In genomic region chr1:58546520-58547308, GRCh38 we compare ENCODE assay signal across 8 cellular contexts. TPM values are rescaled to one million over a fixed set of nuclear protein-coding genes. Genes with fewer than 3 reads are reported as not detected.
DNase-seq lines count a peak whose midpoint lies in the region; ATAC-seq, FAIRE-seq and TF ChIP-seq lines count a peak whose summit lies in the region.

Gene OMA1 (minus strand): TSS chr1:58546726. CDS start chr1:58539294, 7,432 bp downstream.

- peak within 1 kb of the TSS; percentile 83 for H3K9ac ChIP-seq in OCI-LY3 (ENCODE audit: low read length)
- H3K9ac ChIP-seq in endothelial cell of umbilical vein (replicated peaks; ENCODE audit: extremely low read depth, insufficient read depth, low read length): peak within 1 kb of the TSS; percentile 93

- H3K27me3 ChIP-seq in OCI-LY3 (ENCODE audit: low read depth, low read length) (0 out of 2 replicates have a peak, but pooled peaks cover 4% of the 10 kb centered on the region), endothelial cell of umbilical vein (ENCODE audit: control insufficient read depth in 2 of 2, insufficient read depth in 2 of 2, low read length in 2 of 2) (peaks cover 3 to 4% of the 10 kb centered on the region in 2 experiments), mononuclear cell (ENCODE audit: insufficient read depth, low read length) (no peaks in the 10 kb centered on the region)

- CTCF ChIA-PET in endothelial cell of umbilical vein (lab: Charles Lee): interaction anchor here (0.6 to 5.1 kb wide), 21 partner anchors 9 to 1715 kb away, joined by 3 to 73 read pairs (median 5); no protein-coding TSS in a partner anchor

- peak; percentile 76 for TF ChIP-seq POLR2A in endothelial cell of umbilical vein (IDR thresholded peaks at IDR 0.05; ENCODE audit: low read depth, low read length)

- H4K20me1 ChIP-seq in OCI-LY3 (ENCODE audit: insufficient read depth, low read length) (no peaks in the 10 kb centered on the region), endothelial cell of umbilical vein (replicated peaks; ENCODE audit: control insufficient read depth, extremely low read depth, insufficient read depth, low read length) (no peaks in the 10 kb centered on the region)

- intact Hi-C loops in endothelial cell of umbilical vein (cut with micrococcal nuclease): loop anchor here (1.0 to 10.0 kb wide), 11 partner anchors 30 to 1714 kb away; partner anchors contain the start of gene C8B

- FAIRE-seq in endothelial cell of umbilical vein (lab: Jason Lieb, UNC): peak; percentile 87

- BruUV-seq in endothelial cell of umbilical vein (replicated peaks; lab: Mats Ljungman, UMichigan): TSS peak; percentile 47

- dilution Hi-C loops in endothelial cell of umbilical vein (cut with MboI; ENCODE audit: extremely low pct_ligation_motif_present, low sequenced_read_pairs): no loop called here

- peak; percentile 95 for ATAC-seq in GM21447 (IDR thresholded peaks at IDR 0.05; ENCODE audit: unreplicated experiment)

- H3K4me1 ChIP-seq in OCI-LY3 (ENCODE audit: low read length) (peaks cover 10% of the 10 kb centered on the region), endothelial cell of umbilical vein (ENCODE audit: control insufficient read depth, extremely low read depth, insufficient read depth, low read length) (peaks cover 4% of the 10 kb centered on the region), mononuclear cell (ENCODE audit: insufficient read depth, low read length) (peaks cover 18% of the 10 kb centered on the region)

- H3K27ac ChIP-seq in OCI-LY3 (ENCODE audit: low read length) (peak within 1 kb of the TSS; percentile 63), endothelial cell of umbilical vein (ENCODE audit: insufficient read depth, low read depth, low read length) (peak within 1 kb of the TSS; percentile 84)

- no peaks in the 10 kb centered on the region for H3K36me3 ChIP-seq in OCI-LY3 (replicated peaks; ENCODE audit: low read depth, low read length)
- H3K36me3 ChIP-seq in endothelial cell of umbilical vein (ENCODE audit: control insufficient read depth in 2 of 2, extremely low read depth in 1 of 2, insufficient read depth in 2 of 2, low read length in 2 of 2): no peaks in the 10 kb centered on the region

- peaks cover 12% of the 10 kb centered on the region for H3K79me2 ChIP-seq in OCI-LY3 (ENCODE audit: low read length)
- H3K79me2 ChIP-seq in endothelial cell of umbilical vein (ENCODE audit: control insufficient read depth, insufficient read depth, low read length): no peaks in the 10 kb centered on the region

- peak; percentile 70 for TF ChIP-seq CTCF in OCI-LY3 (IDR thresholded peaks at IDR 0.05; ENCODE audit: low read depth, low read length)
- TF ChIP-seq CTCF in endothelial cell of umbilical vein (IDR thresholded peaks at IDR 0.05; ENCODE audit: extremely low read depth in 1 of 2, insufficient read depth in 1 of 2, low read depth in 1 of 2, low read length in 2 of 2): peak; percentile 99

- H3K4me2 ChIP-seq in OCI-LY3 (ENCODE audit: low read length): peak within 1 kb of the TSS; percentile 90
- H3K4me2 ChIP-seq in endothelial cell of umbilical vein (ENCODE audit: insufficient read depth, low read length): peak within 1 kb of the TSS; percentile 95

- POLR2A ChIA-PET in endothelial cell of umbilical vein (lab: Charles Lee): interaction anchor here (0.6 to 1.2 kb wide), 11 partner anchors 18 to 1721 kb away, joined by 3 to 5 read pairs (median 4); no protein-coding TSS in a partner anchor

- DNase-seq in DMS 273 (lab: John Stamatoyannopoulos, UW; ENCODE audit: unreplicated experiment) (peak; percentile 99), HuH-7 (ENCODE audit: low spot score) (peak; percentile 83), activated T-cell treated with anti-CD3 and anti-CD28 coated beads for 1 hour (ENCODE audit: low read depth) (peak; percentile 97), endothelial cell of umbilical vein (ENCODE audit: low read depth, low spot score) (peak; percentile 99)
- peak; percentile 97 for DNase-seq in stimulated activated CD8-positive, alpha-beta memory T cell treated with anti-CD3 and anti-CD28 coated beads, Interleukin-4, amount 100 ng/mL, for 24 hours (ENCODE audit: low read depth)

- H3K4me3 ChIP-seq in OCI-LY3 (ENCODE audit: low read length): peak within 1 kb of the TSS; percentile 98
- peak within 1 kb of the TSS; percentile 73 to 95 (median 76) for H3K4me3 ChIP-seq in endothelial cell of umbilical vein (replicated peaks in 1 of 3; ENCODE audit: insufficient read depth in 1 of 3, low read depth in 1 of 3, low read length in 3 of 3)
- H3K4me3 ChIP-seq in mononuclear cell (ENCODE audit: low read length): peak within 1 kb of the TSS; percentile 75

- H2AFZ ChIP-seq in OCI-LY3 (ENCODE audit: low read depth, low read length): peak within 1 kb of the TSS; percentile 100
- H2AFZ ChIP-seq in endothelial cell of umbilical vein (ENCODE audit: low read depth, low read length): peak within 1 kb of the TSS; percentile 88

- H3K9me1 ChIP-seq in endothelial cell of umbilical vein (replicated peaks; ENCODE audit: control insufficient read depth, extremely low read depth, insufficient read depth, low read length): no peaks in the 10 kb centered on the region

- H3K9me3 ChIP-seq in OCI-LY3 (ENCODE audit: insufficient read depth, low read length): no peaks in the 10 kb centered on the region
- no peaks in the 10 kb centered on the region for H3K9me3 ChIP-seq in endothelial cell of umbilical vein (replicated peaks; ENCODE audit: control insufficient read depth, insufficient read depth, low read length)
- no peaks in the 10 kb centered on the region for H3K9me3 ChIP-seq in mononuclear cell (ENCODE audit: low read depth, low read length)

TF ChIP-seq in endothelial cell of umbilical vein, 7 proteins besides CTCF, POLR2A, EP300 and RAD21:
- TF ChIP-seq FOS (IDR thresholded peaks at IDR 0.05; ENCODE audit: borderline replicate concordance, insufficient read depth, low read length) (peak; percentile 27), MAX (IDR thresholded peaks at IDR 0.05; ENCODE audit: insufficient read depth, insufficient read length) (no peak), POLR2AphosphoS5 (IDR thresholded peaks at IDR 0.05; ENCODE audit: insufficient read depth, low read depth, low read length) (peak; percentile 80), GATA2 (IDR thresholded peaks at IDR 0.05; ENCODE audit: insufficient read depth, insufficient read length, low read depth, low read length) (no peak)
TF ChIP-seq in endothelial cell of umbilical vein: peak in this region for 2.

RNA-seq across cellular contexts. Expression of gene OMA1, which starts in this region (rescaled TPM):
- 4.6 and 7.7 TPM in 2 replicates for total RNA-seq in endothelial cell of umbilical vein
- 2.4 and 4.0 TPM in 2 replicates for polyA plus RNA-seq in endothelial cell of umbilical vein
- polyA plus RNA-seq in endothelial cell of umbilical vein (2011; cell fraction: cytosol; rRNA removed): 3.3 TPM in 2 replicates
- 6.2 and 7.2 TPM in 2 replicates for polyA plus RNA-seq in endothelial cell of umbilical vein (2011; cell fraction: nucleus; rRNA removed)
- 6.6 and 7.7 TPM in 2 replicates for polyA plus RNA-seq in endothelial cell of umbilical vein (2012)
- polyA minus RNA-seq in endothelial cell of umbilical vein: 5.1 and 7.5 TPM in 2 replicates
- polyA minus RNA-seq in endothelial cell of umbilical vein (2011; cell fraction: cytosol; rRNA and poly(A)+ RNA removed): 9.3 TPM
- 4.8 and 5.4 TPM in 2 replicates for polyA minus RNA-seq in endothelial cell of umbilical vein (2011; cell fraction: nucleus; rRNA and poly(A)+ RNA removed)
- 80.9 TPM for total RNA-seq in mononuclear cell

Comparison
In these comparisons a context has a peak if more than half of its experiments do, and no peak if none do; other contexts are left out.
1. Peak in every context shown above with its lines: DNase-seq, ATAC-seq, H3K4me3 ChIP-seq and H3K27ac ChIP-seq.